Comparison of ENCODE assay signal across 22 cellular contexts in genomic region chr14:94389731-94390371, GRCh38. TPM values are rescaled to one million over a fixed set of nuclear protein-coding genes. Genes with fewer than 3 reads are reported as not detected.
DNase-seq lines count a peak whose midpoint lies in the region; TF ChIP-seq lines count a peak whose summit lies in the region.
"Had no signal": no experiment of that assay in that cellular context is flagged by ENCODE, and none has a peak within 500 bp of the region (broad histone marks: within the 10 kb centered on the region; RNA-seq: fewer than 3 reads in every experiment).

No MANE protein-coding gene starts in this region.

- peak overlapping the region; percentile 36 for H3K27ac Mint-ChIP-seq in activated naive CD4-positive, alpha-beta T cell treated with anti-CD3 and anti-CD28 coated beads for 36 hours
- no peak overlapping the region for H3K27ac Mint-ChIP-seq in activated naive CD4-positive, alpha-beta T cell treated with anti-CD3 and anti-CD28 coated beads, Interleukin-2, amount 10 ng/mL, durations not matched to agents 7 days and 5 days

- H3K4me3 ChIP-seq in coronary artery = peak overlapping the region; percentile 50
- H3K4me3 ChIP-seq in muscle layer of duodenum (ENCODE audit: low read depth in 1 of 2, low read length in 2 of 2) = peak overlapping the region; percentile 21 to 34
- peak overlapping the region in 1 of 4 donors; percentile 38 for H3K4me3 ChIP-seq in esophagus squamous epithelium
- H3K4me3 ChIP-seq: ovary had no signal

- no peak for TF ChIP-seq POLR2A in esophagus squamous epithelium (IDR thresholded peaks at IDR 0.05)

- H3K4me3 Mint-ChIP-seq in activated naive CD4-positive, alpha-beta T cell treated with anti-CD3 and anti-CD28 coated beads for 36 hours = peak overlapping the region; percentile 12
- H3K4me3 Mint-ChIP-seq in activated naive CD4-positive, alpha-beta T cell treated with anti-CD3 and anti-CD28 coated beads, Interleukin-2, amount 10 ng/mL, durations not matched to agents 7 days and 5 days = no peak overlapping the region
- H3K4me3 Mint-ChIP-seq: H9 had no signal

- no peaks in the 10 kb centered on the region for H3K27me3 Mint-ChIP-seq in activated naive CD4-positive, alpha-beta T cell treated with anti-CD3 and anti-CD28 coated beads for 36 hours (ENCODE audit: low read depth)
- no peaks in the 10 kb centered on the region for H3K27me3 Mint-ChIP-seq in activated naive CD4-positive, alpha-beta T cell treated with anti-CD3 and anti-CD28 coated beads, Interleukin-2, amount 10 ng/mL, durations not matched to agents 7 days and 5 days

- H3K27ac ChIP-seq in coronary artery (peak overlapping the region in 1 of 2 donors; percentile 41), muscle layer of duodenum (ENCODE audit: low read length) (peak overlapping the region; percentile 8), esophagus squamous epithelium (peak overlapping the region in 1 of 4 donors; percentile 25)
- H3K27ac ChIP-seq: ovary had no signal

- H3K36me3 ChIP-seq in muscle layer of duodenum (ENCODE audit: control insufficient read depth in 1 of 2, insufficient read depth in 2 of 2, low read length in 2 of 2) (no peaks in the 10 kb centered on the region), esophagus squamous epithelium (no peaks in the 10 kb centered on the region)
- H3K36me3 ChIP-seq: ovary had no signal

- H3K4me1 ChIP-seq in muscle layer of duodenum (ENCODE audit: control insufficient read depth in 1 of 2, insufficient read depth in 2 of 2, low read length in 2 of 2) (peaks cover 5 to 8% of the 10 kb centered on the region in 2 donors), esophagus squamous epithelium (peaks cover 7 to 12% (median 8%) of the 10 kb centered on the region in 3 donors)

- WGBS in esophagus squamous epithelium, 2 donors = 81 to 91% methylated on average over 5 to 9 of the region's 10 CpGs

- intact Hi-C loops in activated naive CD4-positive, alpha-beta T cell treated with anti-CD3 and anti-CD28 coated beads for 36 hours (cut with micrococcal nuclease) = loop anchor here (5.0 kb wide), 3 partner anchors 213 to 1058 kb away; partner anchors contain the start of gene BTBD7
- intact Hi-C loops in esophagus squamous epithelium (cut with DNase I) = no loop called here

- no peak for DNase-seq in activated naive CD4-positive, alpha-beta T cell treated with anti-CD3 and anti-CD28 coated beads for 36 hours
- no peak for DNase-seq in activated naive CD4-positive, alpha-beta T cell treated with anti-CD3 and anti-CD28 coated beads, Interleukin-2, amount 10 ng/mL, durations not matched to agents 7 days and 5 days
- DNase-seq in coronary artery (ENCODE audit: low spot score) = peak; percentile 41
- no peak for DNase-seq in UCSD-AML1 (lab: John Stamatoyannopoulos, UW; ENCODE audit: unreplicated experiment)
- no peak for DNase-seq in GM10248 (ENCODE audit: extremely low spot score)
- no peak for DNase-seq in DMS53 treated with DMSO at 0.1 percent for 48 hours (lab: John Stamatoyannopoulos, UW; ENCODE audit: unreplicated experiment)
- DNase-seq in esophagus squamous epithelium (lab: John Stamatoyannopoulos, UW) = no peak
- DNase-seq: ACHN; activated gamma-delta T cell; foreskin melanocyte; H9; NCI-H146; NK-92 treated with Interleukin-12 subunit alpha and Interleukin-12 subunit beta, amount 100 ng/mL, for 24 hours; T-helper 1 cell had no signal

- TF ChIP-seq CTCF in coronary artery (IDR thresholded peaks at IDR 0.05) (no peak), GM10248 (IDR thresholded peaks at IDR 0.05; ENCODE audit: control extremely low read depth, extremely low read depth, low read depth, missing control alignments) (no peak), esophagus squamous epithelium (IDR thresholded peaks at IDR 0.05) (no peak)

- no peaks in the 10 kb centered on the region for H3K9me3 ChIP-seq in muscle layer of duodenum (ENCODE audit: control insufficient read depth in 1 of 2, low read length in 2 of 2)
- no peaks in the 10 kb centered on the region for H3K9me3 ChIP-seq in esophagus squamous epithelium
- H3K9me3 ChIP-seq: ovary had no signal

- peaks cover 41% of the 10 kb centered on the region for H3K4me1 Mint-ChIP-seq in activated naive CD4-positive, alpha-beta T cell treated with anti-CD3 and anti-CD28 coated beads for 36 hours (ENCODE audit: low read depth)
- H3K4me1 Mint-ChIP-seq in activated naive CD4-positive, alpha-beta T cell treated with anti-CD3 and anti-CD28 coated beads, Interleukin-2, amount 10 ng/mL, durations not matched to agents 7 days and 5 days = peaks cover 12% of the 10 kb centered on the region

- CTCF ChIA-PET in activated naive CD4-positive, alpha-beta T cell treated with anti-CD3 and anti-CD28 coated beads for 36 hours (lab: Charles Lee) = interaction anchor here (1.6 kb wide), 1 partner anchor 17 kb away, joined by 3 read pairs; no protein-coding TSS in a partner anchor
- CTCF ChIA-PET in activated naive CD4-positive, alpha-beta T cell treated with anti-CD3 and anti-CD28 coated beads, Interleukin-2, amount 10 ng/mL, durations not matched to agents 7 days and 5 days (lab: Charles Lee) = no interaction called here
- CTCF ChIA-PET in GM10248 (lab: Yijun Ruan, JAX) = interaction anchor here (1.1 to 1.5 kb wide), 2 partner anchors 21 to 159 kb away, joined by 3 to 4 read pairs; no protein-coding TSS in a partner anchor

- no peaks in the 10 kb centered on the region for H3K36me3 Mint-ChIP-seq in activated naive CD4-positive, alpha-beta T cell treated with anti-CD3 and anti-CD28 coated beads for 36 hours (ENCODE audit: low read depth)
- no peaks in the 10 kb centered on the region for H3K36me3 Mint-ChIP-seq in activated naive CD4-positive, alpha-beta T cell treated with anti-CD3 and anti-CD28 coated beads, Interleukin-2, amount 10 ng/mL, durations not matched to agents 7 days and 5 days

- no peaks in the 10 kb centered on the region for H3K9me3 Mint-ChIP-seq in activated naive CD4-positive, alpha-beta T cell treated with anti-CD3 and anti-CD28 coated beads for 36 hours
- H3K9me3 Mint-ChIP-seq in activated naive CD4-positive, alpha-beta T cell treated with anti-CD3 and anti-CD28 coated beads, Interleukin-2, amount 10 ng/mL, durations not matched to agents 7 days and 5 days = no peaks in the 10 kb centered on the region
- H3K9me3 Mint-ChIP-seq: H9 had no signal

- H3K27me3 ChIP-seq in muscle layer of duodenum (ENCODE audit: low read depth, low read length) = no peaks in the 10 kb centered on the region
- no peaks in the 10 kb centered on the region for H3K27me3 ChIP-seq in esophagus squamous epithelium
- H3K27me3 ChIP-seq: ovary had no signal

- POLR2A ChIA-PET in GM10248 (lab: Yijun Ruan, JAX) = no interaction called here

RNA-seq across cellular contexts. Expression of gene SERPINA1, which starts 1.4 kb away (rescaled TPM):
- 1 to 10 TPM; 3.1 to 4.3 TPM for total RNA-seq in activated naive CD4-positive, alpha-beta T cell treated with anti-CD3 and anti-CD28 coated beads for 36 hours
- 10 to 100 TPM in 1 of 4 donors, 1 to 10 TPM in 3; 1.7 to 16.4 (median 5.8) TPM for total RNA-seq in esophagus squamous epithelium
- total RNA-seq: H9, myocyte had no signal

RNA-seq across cellular contexts. Expression of gene SERPINA2, which starts 23.4 kb away (rescaled TPM):
- total RNA-seq in activated naive CD4-positive, alpha-beta T cell treated with anti-CD3 and anti-CD28 coated beads for 36 hours = not detected
- total RNA-seq in esophagus squamous epithelium = not detected
- total RNA-seq: cerebellum, Daoy, H9, left lobe of liver, myocyte, ovary, skeletal muscle tissue, ureter had no signal
